21 cellular contexts compared by ENCODE assay signal in the genomic region with DNA sequence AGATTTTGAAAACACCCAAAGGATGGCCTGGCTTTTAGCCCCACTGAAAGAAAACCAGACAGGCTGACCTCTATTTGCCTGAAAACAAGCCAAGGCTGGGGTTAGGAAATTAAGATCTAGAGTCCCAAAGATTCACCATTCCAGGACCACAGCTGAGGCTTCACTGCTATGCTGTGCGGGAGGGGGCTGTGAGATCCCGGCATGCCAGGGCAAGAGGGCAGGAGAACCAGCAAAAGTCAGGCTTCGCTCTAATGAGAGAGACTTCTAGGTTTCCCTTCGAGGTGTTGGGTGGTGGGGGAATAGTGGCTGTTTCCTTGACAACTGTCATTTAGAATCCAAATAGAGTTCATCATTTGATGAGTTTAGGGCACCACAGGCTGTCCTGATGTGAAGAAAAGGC.
DNase-seq lines count a peak whose midpoint lies in the region; TF ChIP-seq lines count a peak whose summit lies in the region.
"Had no signal": no experiment of that assay in that cellular context is flagged by ENCODE, and none has a peak within 500 bp of the region (broad histone marks: within the 10 kb centered on the region; RNA-seq: fewer than 3 reads in every experiment).

No MANE protein-coding gene starts in this region.

- peak overlapping the region; percentile 15 for H2AFZ ChIP-seq in neuron (ENCODE audit: low read depth, low read length)

- TF ChIP-seq CTCF in endodermal cell (conservative IDR thresholded peaks at IDR 0.05): no peak

- no peak overlapping the region for H3K27ac Mint-ChIP-seq in endodermal cell
- H3K27ac Mint-ChIP-seq: CD4-positive, alpha-beta memory T cell; HFFc6 had no signal

- H3K9ac ChIP-seq in endodermal cell (ENCODE audit: extremely low read depth, low read length, poor library complexity, severe bottlenecking): no peak overlapping the region
- H3K9ac ChIP-seq: BLaER1 had no signal

- H3K4me3 ChIP-seq in endodermal cell (ENCODE audit: low read length) (no peak overlapping the region), neuron (ENCODE audit: low read length) (no peak overlapping the region)
- H3K4me3 ChIP-seq: BLaER1, GM12878, SJSA1 had no signal

- H3K9me3 ChIP-seq in endodermal cell (ENCODE audit: control insufficient read depth, low read length) (no peaks in the 10 kb centered on the region), neuron (ENCODE audit: low read length) (no peaks in the 10 kb centered on the region)
- H3K9me3 ChIP-seq: BLaER1, SJSA1 had no signal

- H3K9me3 Mint-ChIP-seq in endodermal cell: no peaks in the 10 kb centered on the region
- H3K9me3 Mint-ChIP-seq: CD4-positive, alpha-beta memory T cell; H9; HFFc6 had no signal

- H3K36me3 ChIP-seq in endodermal cell (ENCODE audit: control insufficient read depth, insufficient read depth, low read length): no peaks in the 10 kb centered on the region
- no peaks in the 10 kb centered on the region for H3K36me3 ChIP-seq in neuron (ENCODE audit: insufficient read depth, low read length)
- H3K36me3 ChIP-seq: BLaER1, SJSA1 had no signal

- H3K4me1 ChIP-seq in endodermal cell (ENCODE audit: control insufficient read depth, insufficient read depth, low read length): peaks cover 10% of the 10 kb centered on the region
- H3K4me1 ChIP-seq in neuron (ENCODE audit: insufficient read depth, low read length): peaks cover 13% of the 10 kb centered on the region
- H3K4me1 ChIP-seq: BLaER1, SJSA1 had no signal

- H3K36me3 Mint-ChIP-seq in endodermal cell (ENCODE audit: low read depth): no peaks in the 10 kb centered on the region
- H3K36me3 Mint-ChIP-seq: CD4-positive, alpha-beta memory T cell had no signal

- H3K4me3 Mint-ChIP-seq in endodermal cell: no peak overlapping the region
- H3K4me3 Mint-ChIP-seq: CD4-positive, alpha-beta memory T cell; HFFc6 had no signal

- H3K27ac ChIP-seq in endodermal cell (ENCODE audit: low read depth, low read length): peak overlapping the region; percentile 83
- H3K27ac ChIP-seq: BLaER1, SJSA1 had no signal

- DNase-seq in NCI-H446 treated with DMSO at 0.1 percent for 48 hours (lab: John Stamatoyannopoulos, UW) (peak; percentile 100), endodermal cell (no peak), C1 segment of cervical spinal cord (lab: John Stamatoyannopoulos, UW) (no peak), RPMI8226 (no peak), NCI-H2081 treated with DMSO at 0.1 percent for 48 hours (lab: John Stamatoyannopoulos, UW) (no peak), SK-N-DZ (ENCODE audit: low spot score) (no peak)
- DNase-seq: CD4-positive, alpha-beta memory T cell; DND-41; HFFc6; KBM-7; MM.1S; NCI-H1048; NCI-H1436; NCI-H1930; NCI-H2227 treated with DMSO at 0.1 percent for 48 hours; OCI-M1 had no signal

- no peaks in the 10 kb centered on the region for H3K27me3 ChIP-seq in endodermal cell (ENCODE audit: control insufficient read depth, insufficient read depth, low read length, poor library complexity, severe bottlenecking)
- H3K27me3 ChIP-seq in neuron (ENCODE audit: insufficient read depth, low read length): no peaks in the 10 kb centered on the region
- H3K27me3 ChIP-seq: BLaER1, SJSA1 had no signal

- H3K4me1 Mint-ChIP-seq in endodermal cell: peaks cover 17% of the 10 kb centered on the region
- H3K4me1 Mint-ChIP-seq: CD4-positive, alpha-beta memory T cell had no signal

- no peaks in the 10 kb centered on the region for H3K27me3 Mint-ChIP-seq in endodermal cell (ENCODE audit: insufficient read depth)

- 72% methylated on average over 4 of the region's 4 CpGs; no CpG with 5 or more reads in 1 of the 2 experiments for WGBS in endodermal cell (ENCODE audit: insufficient coverage in 1 of 2, insufficient read length in 1 of 2), 2 experiments
